In genomic region chr6:29028821-29029220, GRCh38 we compare ENCODE assay signal across 12 cellular contexts. TPM values are rescaled to one million over a fixed set of nuclear protein-coding genes. Genes with fewer than 3 reads are reported as not detected.
"Had no signal": no experiment of that assay in that cellular context is flagged by ENCODE, and none has a peak within 500 bp of the region (broad histone marks: within the 10 kb centered on the region; RNA-seq: fewer than 3 reads in every experiment).

No MANE protein-coding gene starts in this region.

- H3K9me3 Mint-ChIP-seq: IgD-negative memory B cell had no signal

- H3K9ac ChIP-seq: KMS-11 had no signal

- H3K36me3 Mint-ChIP-seq: IgD-negative memory B cell had no signal

- H3K27ac ChIP-seq: HL-60, KMS-11 had no signal

- H3K4me1 Mint-ChIP-seq: IgD-negative memory B cell had no signal

- H3K4me3 Mint-ChIP-seq: IgD-negative memory B cell had no signal

- H3K4me2 ChIP-seq: KMS-11 had no signal

- DNase-seq: IMR-90, Karpas-422, Kasumi-1, KBM-7, KG1 had no signal

- ATAC-seq: HepG2 had no signal

- H3K27ac Mint-ChIP-seq: IgD-negative memory B cell had no signal

- FAIRE-seq: HepG2, HTR-8/SVneo had no signal

RNA-seq across cellular contexts. Expression of gene OR2W1, which starts 16.2 kb away (rescaled TPM):
- total RNA-seq: HepG2, HT-29, HT1080, IMR-90 had no signal
- polyA plus RNA-seq: HepG2, IgD-negative memory B cell, IMR-90 had no signal

RNA-seq across cellular contexts. Expression of gene ZNF311, which starts 23.7 kb away (rescaled TPM):
- total RNA-seq: HepG2 had no signal
- polyA plus RNA-seq: HepG2, IgD-negative memory B cell had no signal

RNA-seq across cellular contexts. Expression of gene OR2B3, which starts 58.3 kb away (rescaled TPM):
- total RNA-seq: HepG2, HT-29, HT1080, IMR-90 had no signal
- polyA plus RNA-seq: HepG2, IgD-negative memory B cell, IMR-90 had no signal
